ENCODE assay signal across 9 cellular contexts in the genomic region with DNA sequence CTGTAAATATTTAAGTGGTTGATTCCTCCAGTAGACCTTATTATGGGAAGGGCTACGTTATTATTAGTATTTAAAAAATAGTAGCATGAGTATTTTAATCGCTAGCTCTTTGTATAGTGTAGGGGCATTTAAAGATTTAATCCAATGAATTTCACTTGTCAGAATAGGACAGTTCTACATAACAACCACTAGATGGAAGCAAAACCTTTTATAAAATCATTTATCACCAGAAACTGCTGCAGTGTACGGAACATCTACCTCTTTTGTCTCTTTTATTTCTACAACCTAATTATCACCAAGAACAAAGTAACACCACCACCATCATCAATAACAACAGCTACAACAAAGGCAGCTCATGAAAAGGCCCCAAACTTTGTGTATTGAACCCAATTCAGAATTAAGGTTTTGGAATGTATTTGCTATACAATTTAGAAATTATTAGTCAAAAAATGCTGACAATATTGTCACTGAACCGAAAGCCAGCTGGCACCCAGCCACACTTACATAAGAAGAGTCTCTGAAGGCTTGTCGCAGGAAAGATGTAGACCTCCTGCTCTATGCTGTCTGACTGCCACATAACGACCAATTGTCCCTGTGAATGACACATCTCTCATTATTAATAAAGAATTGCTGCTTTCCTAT.
DNase-seq lines count a peak whose midpoint lies in the region; ATAC-seq and TF ChIP-seq lines count a peak whose summit lies in the region.
"Had no signal": no experiment of that assay in that cellular context is flagged by ENCODE, and none has a peak within 500 bp of the region (broad histone marks: within the 10 kb centered on the region; RNA-seq: fewer than 3 reads in every experiment).

No MANE protein-coding gene starts in this region.

- no peak overlapping the region for H3K4me3 Mint-ChIP-seq in activated naive CD4-positive, alpha-beta T cell treated with anti-CD3 and anti-CD28 coated beads, Interleukin-2, amount 10 ng/mL, durations not matched to agents 7 days and 5 days

- DNase-seq in NCI-H1092 treated with DMSO at 0.1 percent for 48 hours (lab: John Stamatoyannopoulos, UW) (peak; percentile 79), NCI-H1092 (lab: John Stamatoyannopoulos, UW) (no peak), NCI-H524 treated with DMSO at 0.1 percent for 48 hours (lab: John Stamatoyannopoulos, UW) (peak; percentile 30), cardiac fibroblast (ENCODE audit: low read depth in 2 of 2) (peak; percentile 39 to 41), right lobe of liver (peak in 1 of 3 donors; percentile 18), neuronal stem cell (ENCODE audit: low spot score) (no peak)
- no peak for DNase-seq in activated naive CD4-positive, alpha-beta T cell treated with anti-CD3 and anti-CD28 coated beads, Interleukin-2, amount 10 ng/mL, durations not matched to agents 7 days and 5 days

- H3K9me3 Mint-ChIP-seq in activated naive CD4-positive, alpha-beta T cell treated with anti-CD3 and anti-CD28 coated beads, Interleukin-2, amount 10 ng/mL, durations not matched to agents 7 days and 5 days, result no peaks in the 10 kb centered on the region

- intact Hi-C loops in right lobe of liver (cut with DNase I), result loop anchor here in 1 of 2 donors (10.0 kb wide), 1 partner anchor 1217 kb away; no protein-coding TSS in a partner anchor

- no peak overlapping the region for H2BK12ac ChIP-seq in neuronal stem cell (ENCODE audit: low read length)

- H3K4ac ChIP-seq in neuronal stem cell (ENCODE audit: low read length), result no peak overlapping the region

- peaks cover 19% of the 10 kb centered on the region for H3K4me1 Mint-ChIP-seq in activated naive CD4-positive, alpha-beta T cell treated with anti-CD3 and anti-CD28 coated beads, Interleukin-2, amount 10 ng/mL, durations not matched to agents 7 days and 5 days

- no peak overlapping the region for H2AK5ac ChIP-seq in neuronal stem cell (ENCODE audit: low read depth, low read length)

- H3K9me3 ChIP-seq in right lobe of liver, result no peaks in the 10 kb centered on the region
- H3K9me3 ChIP-seq in neuronal stem cell (replicated peaks in 1 of 2; ENCODE audit: control insufficient read depth in 2 of 2, insufficient read depth in 1 of 2, low read depth in 1 of 2, low read length in 2 of 2), result no peaks in the 10 kb centered on the region
- H3K9me3 ChIP-seq: BLaER1 treated with 17β-estradiol and CSF1 and Interleukin-3, amounts not matched to agents 10 nM and 100 nM had no signal

- H3K27me3 ChIP-seq in right lobe of liver (peaks cover 0 to 4% of the 10 kb centered on the region in 2 donors), neuronal stem cell (ENCODE audit: control insufficient read depth in 3 of 3, insufficient read depth in 3 of 3, low read depth in 1 of 3, low read length in 3 of 3) (no peaks in the 10 kb centered on the region)
- H3K27me3 ChIP-seq: BLaER1 treated with 17β-estradiol and CSF1 and Interleukin-3, amounts not matched to agents 10 nM and 100 nM had no signal

- 5% methylated on average over 6 of the region's 6 CpGs for WGBS in right lobe of liver (ENCODE audit: insufficient coverage, low coverage, low lambda C conversion rate, missing lambda C conversion rate)
- no CpG with 5 or more reads among the region's 6 CpGs for WGBS in neuronal stem cell (ENCODE audit: extremely low coverage in 2 of 2, insufficient read length in 2 of 2, insufficient replicate concordance in 1 of 2), 2 donors

- no peak overlapping the region for H2BK120ac ChIP-seq in neuronal stem cell (ENCODE audit: low read depth, low read length)

- no peak overlapping the region for H2BK5ac ChIP-seq in neuronal stem cell (ENCODE audit: low read length)

- H3K27me3 Mint-ChIP-seq in activated naive CD4-positive, alpha-beta T cell treated with anti-CD3 and anti-CD28 coated beads, Interleukin-2, amount 10 ng/mL, durations not matched to agents 7 days and 5 days, result peaks cover 22% of the 10 kb centered on the region

- CTCF ChIA-PET in activated naive CD4-positive, alpha-beta T cell treated with anti-CD3 and anti-CD28 coated beads, Interleukin-2, amount 10 ng/mL, durations not matched to agents 7 days and 5 days (lab: Charles Lee), result interaction anchor here (1.2 to 5.3 kb wide), 4 partner anchors 10 to 1198 kb away, joined by 3 to 20 read pairs (median 4); no protein-coding TSS in a partner anchor

- no peaks in the 10 kb centered on the region for H3K79me1 ChIP-seq in neuronal stem cell (ENCODE audit: low read depth, low read length)

- ATAC-seq in HG02885 (IDR thresholded peaks at IDR 0.05; ENCODE audit: poor library complexity, unreplicated experiment) (peak; percentile 69), right lobe of liver (peak; percentile 77 to 88 (median 85))

- no peaks in the 10 kb centered on the region for H3K36me3 Mint-ChIP-seq in activated naive CD4-positive, alpha-beta T cell treated with anti-CD3 and anti-CD28 coated beads, Interleukin-2, amount 10 ng/mL, durations not matched to agents 7 days and 5 days

- no peak overlapping the region for H3K18ac ChIP-seq in neuronal stem cell (ENCODE audit: low read length)

- H3K14ac ChIP-seq in neuronal stem cell (ENCODE audit: low read length), result no peak overlapping the region

- H3K4me3 ChIP-seq in cardiac fibroblast (replicated peaks in 1 of 2; ENCODE audit: low read depth in 2 of 2, low read length in 2 of 2) (no peak overlapping the region), right lobe of liver (no peak overlapping the region), neuronal stem cell (ENCODE audit: low read length in 2 of 2) (no peak overlapping the region)
- H3K4me3 ChIP-seq: BLaER1 treated with 17β-estradiol and CSF1 and Interleukin-3, amounts not matched to agents 10 nM and 100 nM had no signal

- H3K4me1 ChIP-seq in right lobe of liver (no peaks in the 10 kb centered on the region), neuronal stem cell (ENCODE audit: control insufficient read depth in 2 of 2, insufficient read depth in 1 of 2, low read depth in 1 of 2, low read length in 2 of 2) (peaks cover 7 to 8% of the 10 kb centered on the region in 2 donors)

- TF ChIP-seq POLR2A in right lobe of liver (IDR thresholded peaks at IDR 0.05), result no peak

- H3K27ac Mint-ChIP-seq in activated naive CD4-positive, alpha-beta T cell treated with anti-CD3 and anti-CD28 coated beads, Interleukin-2, amount 10 ng/mL, durations not matched to agents 7 days and 5 days, result no peak overlapping the region

- no peak overlapping the region for H3K23ac ChIP-seq in neuronal stem cell (ENCODE audit: low read depth, low read length, poor library complexity)

- H3K4me2 ChIP-seq in neuronal stem cell (ENCODE audit: insufficient read depth, low read length, poor library complexity, severe bottlenecking), result no peak overlapping the region
- H3K4me2 ChIP-seq: BLaER1 treated with 17β-estradiol and CSF1 and Interleukin-3, amounts not matched to agents 10 nM and 100 nM had no signal

- H4K8ac ChIP-seq in neuronal stem cell (ENCODE audit: low read depth, low read length), result no peak overlapping the region

- peak; percentile 19 for TF ChIP-seq CTCF in cardiac fibroblast (IDR thresholded peaks at IDR 0.05; ENCODE audit: low read depth, low read length)
- peak; percentile 63 to 81 (median 68) for TF ChIP-seq CTCF in right lobe of liver (IDR thresholded peaks at IDR 0.05)

- H2BK15ac ChIP-seq in neuronal stem cell (ENCODE audit: low read length), result no peak overlapping the region

- H3K9ac ChIP-seq in neuronal stem cell (ENCODE audit: low read depth, low read length, poor library complexity), result no peak overlapping the region
- H3K9ac ChIP-seq: BLaER1 treated with 17β-estradiol and CSF1 and Interleukin-3, amounts not matched to agents 10 nM and 100 nM had no signal

- H4K91ac ChIP-seq in neuronal stem cell (ENCODE audit: low read depth, low read length, poor library complexity), result no peak overlapping the region

- no peak overlapping the region for H2AFZ ChIP-seq in neuronal stem cell (ENCODE audit: low read length)

- H3K27ac ChIP-seq in right lobe of liver (no peak overlapping the region), neuronal stem cell (replicated peaks; ENCODE audit: low read length) (no peak overlapping the region)
- H3K27ac ChIP-seq: BLaER1 treated with 17β-estradiol and CSF1 and Interleukin-3, amounts not matched to agents 10 nM and 100 nM had no signal

- no peaks in the 10 kb centered on the region for H3K36me3 ChIP-seq in right lobe of liver
- no peaks in the 10 kb centered on the region for H3K36me3 ChIP-seq in neuronal stem cell (replicated peaks in 1 of 2; ENCODE audit: control insufficient read depth in 2 of 2, insufficient read depth in 2 of 2, low read length in 2 of 2)
- H3K36me3 ChIP-seq: BLaER1 treated with 17β-estradiol and CSF1 and Interleukin-3, amounts not matched to agents 10 nM and 100 nM had no signal

Comparison
In these comparisons a context has a peak if more than half of its experiments do, and no peak if none do; other contexts are left out.
1. DNase-seq: peak in NCI-H1092 treated with DMSO at 0.1 percent for 48 hours (single experiment), NCI-H524 treated with DMSO at 0.1 percent for 48 hours (single experiment) and cardiac fibroblast (2 of 2); none in NCI-H1092 (single experiment), neuronal stem cell (single experiment) and activated naive CD4-positive, alpha-beta T cell treated with anti-CD3 and anti-CD28 coated beads, Interleukin-2, amount 10 ng/mL, durations not matched to agents 7 days and 5 days (single experiment).